In the genomic region with DNA sequence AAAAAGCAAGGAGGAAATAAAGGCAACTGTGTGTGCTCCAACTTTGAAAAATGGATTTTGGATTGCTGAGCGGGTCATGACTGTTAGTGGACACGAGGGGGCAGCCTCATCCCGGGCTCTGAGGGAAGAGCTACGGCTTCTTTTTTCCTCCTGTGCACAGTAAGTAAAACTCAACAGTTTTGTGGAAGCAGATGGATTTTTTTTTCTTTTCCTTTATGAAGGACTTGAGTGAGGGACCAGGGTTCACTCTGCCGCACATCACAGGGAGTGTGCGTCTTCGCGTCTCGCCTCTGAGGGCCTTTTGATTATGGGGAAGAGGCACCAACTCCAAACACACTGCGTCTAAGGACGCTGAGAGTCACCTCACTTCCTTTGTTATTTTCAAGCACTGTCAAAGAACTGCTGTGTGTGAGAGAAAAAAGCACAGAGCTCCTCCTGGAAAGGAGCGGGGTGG, we compare ENCODE assay signal across 8 cellular contexts.
DNase-seq lines count a peak whose midpoint lies in the region; ATAC-seq and TF ChIP-seq lines count a peak whose summit lies in the region.

No MANE protein-coding gene starts in this region.

- peak; percentile 48 for DNase-seq in COLO829 (ENCODE audit: low spot score)
- peak; percentile 61 for DNase-seq in RWPE1 (ENCODE audit: low spot score)
- peak; percentile 15 for DNase-seq in astrocyte of the cerebellum (ENCODE audit: low read depth)
- peak in 34 of 51 donors; percentile 2 to 65 (median 19) for DNase-seq in hypothalamus (lab: John Stamatoyannopoulos, UW)
- peak; percentile 87 for DNase-seq in retina
- no peak for DNase-seq in GOT3 (lab: John Stamatoyannopoulos, UW)

- CTCF ChIA-PET in RWPE1 (lab: Yijun Ruan, JAX) = interaction anchor here (0.5 to 1.0 kb wide), 13 partner anchors 15 to 1948 kb away, joined by 3 to 5 read pairs (median 3); no protein-coding TSS in a partner anchor

- H3K27ac ChIP-seq in RWPE1 = no peak overlapping the region

- in situ Hi-C loops in astrocyte of the cerebellum (cut with HindIII; ENCODE audit: low sequenced_read_pairs) = no loop called here

- ATAC-seq in GM19043 (IDR thresholded peaks at IDR 0.05; ENCODE audit: low read depth, unreplicated experiment) (peak; percentile 78), HG03520 (IDR thresholded peaks at IDR 0.05; ENCODE audit: unreplicated experiment) (peak; percentile 65)

- TF ChIP-seq CTCF in RWPE1 (conservative IDR thresholded peaks at IDR 0.05; ENCODE audit: low read depth) (peak; percentile 90), astrocyte of the cerebellum (IDR thresholded peaks at IDR 0.05; ENCODE audit: low read depth, low read length, missing control alignments) (peak; percentile 95)

- POLR2A ChIA-PET in RWPE1 (lab: Yijun Ruan, JAX; ENCODE audit: low non-redundant PET) = no interaction called here

- peak overlapping the region; percentile 29 for H3K4me3 ChIP-seq in astrocyte of the cerebellum (ENCODE audit: low read depth, low read length)
